Comparison of ENCODE assay signal across 8 cellular contexts in genomic region chr1:14576155-14576554, GRCh38.
"Had no signal": no experiment of that assay in that cellular context is flagged by ENCODE, and none has a peak within 500 bp of the region (broad histone marks: within the 10 kb centered on the region; RNA-seq: fewer than 3 reads in every experiment).

No MANE protein-coding gene starts in this region.

- H3K4me3 ChIP-seq: GM12878 had no signal

- ATAC-seq: GM12878 had no signal

- FAIRE-seq: G401.6, GM12878, GM12891, GM12892, GM18507, GM19239 had no signal

- DNase-seq: GDM1, GF-D8 had no signal
